Comparison of ENCODE assay signal across 18 cellular contexts in the genomic region with DNA sequence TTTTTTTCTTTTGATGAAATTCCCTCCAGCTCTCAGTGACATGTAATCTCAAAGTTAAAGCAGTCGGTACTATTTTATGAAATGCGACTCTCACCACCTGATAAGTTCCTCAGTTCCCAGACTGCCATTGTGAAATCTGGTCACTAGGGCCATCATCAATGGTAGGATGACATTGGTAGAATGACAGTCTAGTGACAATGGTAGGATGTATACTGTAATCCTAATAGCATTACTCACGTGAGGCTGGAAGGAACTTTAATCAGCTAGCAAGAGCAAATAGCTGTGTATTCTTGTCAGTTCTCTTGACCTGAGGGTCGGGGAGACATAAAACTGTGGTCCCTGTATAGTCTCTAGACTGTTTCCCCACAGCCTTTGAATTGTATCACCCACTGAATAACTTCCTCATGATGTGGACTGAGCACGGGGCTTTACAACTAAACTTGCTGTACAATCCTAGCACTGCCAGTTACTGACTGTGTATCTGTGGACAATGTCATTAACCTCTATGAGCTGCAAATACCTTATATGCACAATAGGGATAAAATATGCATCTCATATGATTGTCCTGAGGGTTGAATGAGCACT. TPM values are rescaled to one million over a fixed set of nuclear protein-coding genes. Genes with fewer than 3 reads are reported as not detected.
"Had no signal": no experiment of that assay in that cellular context is flagged by ENCODE, and none has a peak within 500 bp of the region (broad histone marks: within the 10 kb centered on the region; RNA-seq: fewer than 3 reads in every experiment).

No MANE protein-coding gene starts in this region.

- H3K27ac ChIP-seq: colonic mucosa, gastroesophageal sphincter, heart right ventricle, right atrium auricular region, SK-N-MC, tibial artery, vagina had no signal

- H3K27ac Mint-ChIP-seq: natural killer cell treated with Interleukin-12 subunit alpha and Interleukin-12 subunit beta and Interleukin-15 and Interleukin-18, amount 100 ng/mL, for 72 hours; WTC11 had no signal

- DNase-seq: activated effector memory CD4-positive, alpha-beta T cell treated with anti-CD3 and anti-CD28 coated beads, Interleukin-2, amount 50 U/mL, for 16 hours; caudate nucleus; colonic mucosa; heart right ventricle; mesendoderm; nucleus accumbens; posterior cingulate gyrus; stimulated activated CD4-positive, alpha-beta T cell treated with anti-CD3 and anti-CD28 coated beads, Interleukin-15, amount 100 ng/mL, for 24 hours; stimulated activated CD4-positive, alpha-beta T cell treated with anti-CD3 and anti-CD28 coated beads, Interleukin-4, amount 100 ng/mL, for 1 hour; stimulated activated naive CD4-positive, alpha-beta T cell; tibial artery had no signal

- H3K36me3 ChIP-seq: colonic mucosa, gastroesophageal sphincter, right atrium auricular region, tibial artery, vagina had no signal

- H3K9me3 ChIP-seq: colonic mucosa, gastroesophageal sphincter, right atrium auricular region, tibial artery, vagina had no signal

- H3K4me1 ChIP-seq: colonic mucosa, gastroesophageal sphincter, heart right ventricle, right atrium auricular region, tibial artery, vagina had no signal

- H3K4me3 ChIP-seq: colonic mucosa, gastroesophageal sphincter, heart right ventricle, right atrium auricular region, SK-N-MC, tibial artery, vagina had no signal

- ATAC-seq: gastroesophageal sphincter; heart right ventricle; natural killer cell treated with Interleukin-12 subunit alpha and Interleukin-12 subunit beta and Interleukin-15 and Interleukin-18, amount 100 ng/mL, for 72 hours; WTC11 had no signal

- H3K27me3 ChIP-seq: colonic mucosa, gastroesophageal sphincter, heart right ventricle, right atrium auricular region, tibial artery, vagina had no signal

- H3K4me1 Mint-ChIP-seq: WTC11 had no signal

- H3K4me3 Mint-ChIP-seq: natural killer cell treated with Interleukin-12 subunit alpha and Interleukin-12 subunit beta and Interleukin-15 and Interleukin-18, amount 100 ng/mL, for 72 hours; WTC11 had no signal

- H3K9me3 Mint-ChIP-seq: natural killer cell treated with Interleukin-12 subunit alpha and Interleukin-12 subunit beta and Interleukin-15 and Interleukin-18, amount 100 ng/mL, for 72 hours; WTC11 had no signal

- H3K36me3 Mint-ChIP-seq: natural killer cell treated with Interleukin-12 subunit alpha and Interleukin-12 subunit beta and Interleukin-15 and Interleukin-18, amount 100 ng/mL, for 72 hours; WTC11 had no signal

RNA-seq across cellular contexts. Expression of gene TRAT1, which starts 23.2 kb away (rescaled TPM):
- total RNA-seq: lower leg skin had no signal
